In the genomic region with DNA sequence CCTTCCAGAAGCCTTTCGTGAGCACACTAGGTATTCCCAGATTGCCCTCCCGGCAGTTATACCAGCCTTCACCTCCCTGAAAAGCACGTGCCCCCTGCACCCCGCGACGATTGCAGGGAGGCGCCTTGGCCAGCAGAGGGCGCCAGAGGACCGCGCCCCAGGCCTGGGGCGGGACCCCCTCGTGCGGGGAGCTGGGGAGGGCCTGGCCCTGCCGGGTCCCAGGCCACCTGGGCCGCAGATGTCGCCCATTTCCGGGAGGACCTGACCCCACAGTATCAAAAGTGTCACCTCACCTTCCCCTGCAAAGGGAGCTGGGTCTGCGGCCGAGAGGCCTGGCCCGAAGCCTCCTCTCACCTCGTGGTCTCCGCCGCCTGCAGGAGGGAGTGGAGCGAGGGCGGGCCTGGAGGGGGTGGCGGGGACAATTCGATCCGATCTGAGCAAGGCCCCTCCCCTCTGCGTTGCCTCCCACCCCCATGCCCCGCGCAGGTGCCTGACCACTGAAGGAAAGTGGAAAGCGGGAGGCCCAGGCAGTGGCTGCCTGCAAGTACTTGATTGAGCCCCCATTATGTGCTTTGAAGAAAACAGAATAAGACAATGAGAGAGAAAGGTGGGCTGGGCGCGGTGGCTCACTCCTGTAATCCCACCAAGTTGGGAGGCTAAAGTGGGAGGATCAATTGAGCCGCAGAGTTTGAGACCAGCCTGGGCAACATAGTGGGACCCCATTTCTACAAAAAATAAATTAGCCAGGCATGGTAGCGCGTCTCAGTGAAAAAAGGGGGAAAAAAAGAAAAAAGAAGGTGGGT, we compare ENCODE assay signal across 9 cellular contexts. TPM values are rescaled to one million over a fixed set of nuclear protein-coding genes. Genes with fewer than 3 reads are reported as not detected.
A peak's percentile ranks its signal among the peaks of the same experiment; 100 is the strongest.
DNase-seq lines count a peak whose midpoint lies in the region; ATAC-seq and TF ChIP-seq lines count a peak whose summit lies in the region.
"Had no signal": no experiment of that assay in that cellular context is flagged by ENCODE, and none has a peak within 500 bp of the region (broad histone marks: within the 10 kb centered on the region; RNA-seq: fewer than 3 reads in every experiment).

No MANE protein-coding gene starts in this region.

- peak; percentile 100 for TF ChIP-seq CTCF in endodermal cell (conservative IDR thresholded peaks at IDR 0.05)

- peaks cover 5% of the 10 kb centered on the region for H3K4me1 ChIP-seq in endodermal cell (ENCODE audit: control insufficient read depth, insufficient read depth, low read length)
- peaks cover 0 to 19% of the 10 kb centered on the region in 2 donors for H3K4me1 ChIP-seq in muscle layer of duodenum (ENCODE audit: control insufficient read depth in 1 of 2, insufficient read depth in 2 of 2, low read length in 2 of 2)

- H3K36me3 Mint-ChIP-seq in activated CD8-positive, alpha-beta T cell treated with anti-CD3 and anti-CD28 coated beads, Interleukin-2, amount 10 ng/mL, durations not matched to agents 7 days and 5 days (ENCODE audit: low read depth): no peaks in the 10 kb centered on the region
- H3K36me3 Mint-ChIP-seq in endodermal cell (ENCODE audit: low read depth): no peaks in the 10 kb centered on the region

- no peak overlapping the region for H3K9ac ChIP-seq in endodermal cell (ENCODE audit: extremely low read depth, low read length, poor library complexity, severe bottlenecking)

- peak; percentile 17 for DNase-seq in NOMO-1 treated with DMSO at 0.1 percent for 48 hours (lab: John Stamatoyannopoulos, UW; ENCODE audit: unreplicated experiment)
- DNase-seq in NOMO-1 treated with dmso at 0.1 percent for 144 hours (lab: John Stamatoyannopoulos, UW; ENCODE audit: unreplicated experiment): no peak
- DNase-seq in NCI-H446 (lab: John Stamatoyannopoulos, UW): peak; percentile 40 to 80
- peak; percentile 71 for DNase-seq in activated CD8-positive, alpha-beta T cell treated with anti-CD3 and anti-CD28 coated beads, Interleukin-2, amount 10 ng/mL, durations not matched to agents 7 days and 5 days
- peak; percentile 92 for DNase-seq in endodermal cell
- DNase-seq in stimulated activated CD8-positive, alpha-beta memory T cell treated with anti-CD3 and anti-CD28 coated beads, Interleukin-4, amount 100 ng/mL, for 48 hours: peak; percentile 82
- DNase-seq in MG63: no peak

- H3K4me3 Mint-ChIP-seq in activated CD8-positive, alpha-beta T cell treated with anti-CD3 and anti-CD28 coated beads, Interleukin-2, amount 10 ng/mL, durations not matched to agents 7 days and 5 days: no peak overlapping the region
- peak overlapping the region; percentile 43 for H3K4me3 Mint-ChIP-seq in endodermal cell
- H3K4me3 Mint-ChIP-seq: stimulated activated naive CD8-positive, alpha-beta T cell treated with anti-CD3 and anti-CD28 coated beads, Interleukin-15, Interleukin-2, amounts not matched to agents 100 ng/mL and 50 ng/mL, for 24 hours had no signal

- H3K4me3 ChIP-seq in endodermal cell (ENCODE audit: low read length): peak overlapping the region; percentile 72
- peak overlapping the region; percentile 21 to 50 for H3K4me3 ChIP-seq in muscle layer of duodenum (ENCODE audit: low read depth in 1 of 2, low read length in 2 of 2)
- no peak overlapping the region for H3K4me3 ChIP-seq in MG63

- peaks cover 31% of the 10 kb centered on the region for H3K4me1 Mint-ChIP-seq in activated CD8-positive, alpha-beta T cell treated with anti-CD3 and anti-CD28 coated beads, Interleukin-2, amount 10 ng/mL, durations not matched to agents 7 days and 5 days (ENCODE audit: low read depth)
- H3K4me1 Mint-ChIP-seq in endodermal cell: peaks cover 26% of the 10 kb centered on the region

- POLR2A ChIA-PET in activated CD8-positive, alpha-beta T cell treated with anti-CD3 and anti-CD28 coated beads, Interleukin-2, amount 10 ng/mL, durations not matched to agents 7 days and 5 days (lab: Charles Lee): interaction anchor here (0.6 to 1.4 kb wide), 3 partner anchors 88 to 112 kb away, joined by 3 to 7 read pairs (median 3); no protein-coding TSS in a partner anchor

- H3K27ac Mint-ChIP-seq in activated CD8-positive, alpha-beta T cell treated with anti-CD3 and anti-CD28 coated beads, Interleukin-2, amount 10 ng/mL, durations not matched to agents 7 days and 5 days: no peak overlapping the region
- H3K27ac Mint-ChIP-seq in endodermal cell: no peak overlapping the region
- H3K27ac Mint-ChIP-seq: stimulated activated naive CD8-positive, alpha-beta T cell treated with anti-CD3 and anti-CD28 coated beads, Interleukin-15, Interleukin-2, amounts not matched to agents 100 ng/mL and 50 ng/mL, for 24 hours had no signal

- no peaks in the 10 kb centered on the region for H3K9me3 ChIP-seq in endodermal cell (ENCODE audit: control insufficient read depth, low read length)
- no peaks in the 10 kb centered on the region for H3K9me3 ChIP-seq in muscle layer of duodenum (ENCODE audit: control insufficient read depth in 1 of 2, low read length in 2 of 2)
- no peaks in the 10 kb centered on the region for H3K9me3 ChIP-seq in MG63

- no peaks in the 10 kb centered on the region for H3K9me3 Mint-ChIP-seq in activated CD8-positive, alpha-beta T cell treated with anti-CD3 and anti-CD28 coated beads, Interleukin-2, amount 10 ng/mL, durations not matched to agents 7 days and 5 days (ENCODE audit: insufficient read depth)
- H3K9me3 Mint-ChIP-seq in endodermal cell: no peaks in the 10 kb centered on the region
- H3K9me3 Mint-ChIP-seq: stimulated activated naive CD8-positive, alpha-beta T cell treated with anti-CD3 and anti-CD28 coated beads, Interleukin-15, Interleukin-2, amounts not matched to agents 100 ng/mL and 50 ng/mL, for 24 hours had no signal

- H3K27me3 ChIP-seq in endodermal cell (ENCODE audit: control insufficient read depth, insufficient read depth, low read length, poor library complexity, severe bottlenecking) (peaks cover 14% of the 10 kb centered on the region), muscle layer of duodenum (ENCODE audit: low read depth, low read length) (no peaks in the 10 kb centered on the region), MG63 (no peaks in the 10 kb centered on the region)

- H3K27ac ChIP-seq in endodermal cell (ENCODE audit: low read depth, low read length) (no peak overlapping the region), muscle layer of duodenum (ENCODE audit: low read length) (no peak overlapping the region)

- H3K36me3 ChIP-seq in endodermal cell (ENCODE audit: control insufficient read depth, insufficient read depth, low read length): peaks cover 3% of the 10 kb centered on the region
- no peaks in the 10 kb centered on the region for H3K36me3 ChIP-seq in muscle layer of duodenum (ENCODE audit: control insufficient read depth in 1 of 2, insufficient read depth in 2 of 2, low read length in 2 of 2)
- peaks cover 9% of the 10 kb centered on the region for H3K36me3 ChIP-seq in MG63

- H3K27me3 Mint-ChIP-seq in activated CD8-positive, alpha-beta T cell treated with anti-CD3 and anti-CD28 coated beads, Interleukin-2, amount 10 ng/mL, durations not matched to agents 7 days and 5 days (ENCODE audit: low read depth): peaks cover 20% of the 10 kb centered on the region
- H3K27me3 Mint-ChIP-seq in endodermal cell (ENCODE audit: insufficient read depth): peaks cover 32% of the 10 kb centered on the region

- ATAC-seq in activated CD8-positive, alpha-beta T cell treated with anti-CD3 and anti-CD28 coated beads, Interleukin-2, amount 10 ng/mL, durations not matched to agents 7 days and 5 days: peak; percentile 35

- CTCF ChIA-PET in activated CD8-positive, alpha-beta T cell treated with anti-CD3 and anti-CD28 coated beads, Interleukin-2, amount 10 ng/mL, durations not matched to agents 7 days and 5 days (lab: Charles Lee): interaction anchor here (0.6 to 13.9 kb wide), 62 partner anchors 8 to 605 kb away, joined by 3 to 408 read pairs (median 4); a partner anchor contains a TSS

- 12 to 15% methylated on average over 20 to 37 of the region's 37 CpGs for WGBS in endodermal cell (ENCODE audit: insufficient coverage in 1 of 2, insufficient read length in 1 of 2), 2 experiments

RNA-seq across cellular contexts. Expression of a gene that starts 3.5 kb away (rescaled TPM):
- total RNA-seq in activated CD8-positive, alpha-beta T cell treated with anti-CD3 and anti-CD28 coated beads, Interleukin-2, amount 10 ng/mL, durations not matched to agents 7 days and 5 days: under 1 TPM; 0.37 to 0.47 TPM
- 10 to 100 TPM; 10.6 to 13.1 TPM for total RNA-seq in endodermal cell
- polyA plus RNA-seq in endodermal cell (2013, experiment 1 of 2): 8.0 TPM
- 8.3 TPM for polyA plus RNA-seq in endodermal cell (2013, experiment 2 of 2)
- 0.12 and 0.82 TPM in 2 replicates for total RNA-seq in MG63 (2014; rRNA removed; shearing (Covaris generic); ENCODE audit: low replicate concordance)

RNA-seq across cellular contexts. Expression of a gene that starts 43.0 kb away (rescaled TPM):
- 10 to 100 TPM; 50.1 to 54.8 TPM for total RNA-seq in activated CD8-positive, alpha-beta T cell treated with anti-CD3 and anti-CD28 coated beads, Interleukin-2, amount 10 ng/mL, durations not matched to agents 7 days and 5 days
- 10 to 100 TPM; 48.8 to 52.5 TPM for total RNA-seq in endodermal cell
- 91.4 TPM for polyA plus RNA-seq in endodermal cell (2013, experiment 1 of 2)
- polyA plus RNA-seq in endodermal cell (2013, experiment 2 of 2): 92.1 TPM
- 86.6 and 89.6 TPM in 2 replicates for total RNA-seq in MG63 (2014; rRNA removed; shearing (Covaris generic); ENCODE audit: low replicate concordance)

Comparison
In these comparisons a context has a peak if more than half of its experiments do, and no peak if none do; other contexts are left out.
1. DNase-seq: peak in NOMO-1 treated with DMSO at 0.1 percent for 48 hours (single experiment), NCI-H446 (2 of 2), activated CD8-positive, alpha-beta T cell treated with anti-CD3 and anti-CD28 coated beads, Interleukin-2, amount 10 ng/mL, durations not matched to agents 7 days and 5 days (single experiment), endodermal cell (single experiment) and stimulated activated CD8-positive, alpha-beta memory T cell treated with anti-CD3 and anti-CD28 coated beads, Interleukin-4, amount 100 ng/mL, for 48 hours (single experiment); none in NOMO-1 treated with dmso at 0.1 percent for 144 hours (single experiment) and MG63 (single experiment).